ENCODE assay signal across 12 cellular contexts in the genomic region with DNA sequence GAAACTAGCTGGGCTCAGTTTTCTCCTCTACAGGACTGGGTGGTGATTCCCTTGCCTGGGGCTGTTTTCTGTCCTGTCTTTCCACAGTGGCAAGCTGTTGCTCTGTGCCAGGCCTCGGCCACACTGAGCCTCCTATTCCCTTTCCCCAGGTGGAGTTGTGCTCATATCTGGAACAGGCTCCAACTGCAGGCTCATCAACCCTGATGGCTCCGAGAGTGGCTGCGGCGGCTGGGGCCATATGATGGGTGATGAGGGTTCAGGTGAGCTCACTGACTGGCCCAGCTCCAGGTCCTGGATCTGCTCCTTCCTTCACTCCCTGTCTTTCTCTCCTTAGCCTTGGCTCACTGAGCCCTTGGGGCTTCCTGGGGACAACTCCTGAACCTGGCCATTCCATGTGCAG. TPM values are rescaled to one million over a fixed set of nuclear protein-coding genes. Genes with fewer than 3 reads are reported as not detected.
DNase-seq lines count a peak whose midpoint lies in the region; ATAC-seq and TF ChIP-seq lines count a peak whose summit lies in the region.
"Had no signal": no experiment of that assay in that cellular context is flagged by ENCODE, and none has a peak within 500 bp of the region (broad histone marks: within the 10 kb centered on the region; RNA-seq: fewer than 3 reads in every experiment).

No MANE protein-coding gene starts in this region.

- H3K4ac ChIP-seq in mesenchymal stem cell (ENCODE audit: low read depth in 1 of 2, low read length in 2 of 2): no peak overlapping the region

- H3K36me3 Mint-ChIP-seq in naive thymus-derived CD4-positive, alpha-beta T cell: peaks cover 17 to 33% (median 29%) of the 10 kb centered on the region in 5 donors

- H3K18ac ChIP-seq in mesenchymal stem cell (ENCODE audit: low read depth in 1 of 2, low read length in 2 of 2): no peak overlapping the region

- H3K36me3 ChIP-seq in BLaER1 (peaks cover 50% of the 10 kb centered on the region), adrenal gland (replicated peaks in 1 of 2) (peaks cover 0 to 42% of the 10 kb centered on the region in 2 donors), mesenchymal stem cell (ENCODE audit: control insufficient read depth in 1 of 2, insufficient read depth in 2 of 2, low read depth in 1 of 2, low read length in 2 of 2) (peaks cover 51 to 68% of the 10 kb centered on the region in 2 experiments), GM23248 (ENCODE audit: low read depth) (peaks cover 21% of the 10 kb centered on the region; the same call in 1 of the 2 replicates)
- H3K36me3 ChIP-seq in naive thymus-derived CD4-positive, alpha-beta T cell (ENCODE audit: control insufficient read depth in 2 of 3, insufficient read depth in 3 of 3, low read length in 3 of 3): peaks cover 0 to 49% (median 5%) of the 10 kb centered on the region in 3 experiments
- H3K36me3 ChIP-seq: BE2C had no signal

- WGBS in adrenal gland, 4 donors: 91 to 98% (median 93%) methylated on average over 3 to 4 of the region's 4 CpGs
- 96% methylated on average over 4 of the region's 4 CpGs for WGBS in mesenchymal stem cell
- 83 to 85% methylated on average over 4 of the region's 4 CpGs for WGBS in GM23248 (ENCODE audit: low coverage in 1 of 2, low lambda C conversion rate in 2 of 2, missing lambda C conversion rate in 2 of 2), 2 experiments

- no peak for DNase-seq in HL-60 (ENCODE audit: low read depth in 1 of 2, low spot score in 1 of 2)
- DNase-seq in adrenal gland: no peak
- no peak for DNase-seq in naive thymus-derived CD4-positive, alpha-beta T cell
- DNase-seq in mesenchymal stem cell: no peak
- no peak for DNase-seq in GM23248
- no peak for DNase-seq in GM03348 (ENCODE audit: low spot score)
- no peak for DNase-seq in SK-N-DZ (ENCODE audit: low spot score)
- DNase-seq: BE2C, kidney glomerular epithelial cell, NCI-H187 treated with DMSO at 0.1 percent for 48 hours, posterior cingulate gyrus had no signal

- TF ChIP-seq POLR2A in adrenal gland (IDR thresholded peaks at IDR 0.05): no peak

- no peak overlapping the region for H2AK5ac ChIP-seq in mesenchymal stem cell (ENCODE audit: low read length, severe bottlenecking)

- peaks cover 48 to 70% (median 60%) of the 10 kb centered on the region in 7 donors for H3K4me1 Mint-ChIP-seq in naive thymus-derived CD4-positive, alpha-beta T cell

- H4K8ac ChIP-seq in mesenchymal stem cell (ENCODE audit: low read length): no peak overlapping the region

- no peak overlapping the region for H3K23ac ChIP-seq in mesenchymal stem cell (ENCODE audit: low read length in 2 of 2)

- H2BK12ac ChIP-seq in mesenchymal stem cell (ENCODE audit: low read length in 2 of 2): no peak overlapping the region

- no peak overlapping the region for H3K14ac ChIP-seq in mesenchymal stem cell (ENCODE audit: low read length in 2 of 2)

- H3K9me3 ChIP-seq in BLaER1: no peaks in the 10 kb centered on the region
- H3K9me3 ChIP-seq in adrenal gland (replicated peaks in 1 of 3): no peaks in the 10 kb centered on the region
- no peaks in the 10 kb centered on the region for H3K9me3 ChIP-seq in naive thymus-derived CD4-positive, alpha-beta T cell (ENCODE audit: control insufficient read depth in 2 of 3, low read length in 3 of 3)
- H3K9me3 ChIP-seq in mesenchymal stem cell (ENCODE audit: control insufficient read depth, low read length): no peaks in the 10 kb centered on the region
- no peaks in the 10 kb centered on the region for H3K9me3 ChIP-seq in GM23248 (ENCODE audit: low read depth)
- H3K9me3 ChIP-seq: BE2C had no signal

- CTCF ChIA-PET in naive thymus-derived CD4-positive, alpha-beta T cell (lab: Charles Lee): no interaction called here

- H3K79me1 ChIP-seq in mesenchymal stem cell (replicated peaks; ENCODE audit: low read length, poor library complexity, severe bottlenecking): peaks cover 42% of the 10 kb centered on the region

- H3F3A ChIP-seq in GM23248 (ENCODE audit: insufficient read depth): peaks cover 10% of the 10 kb centered on the region; the same call in 1 of the 2 replicates

- H3K27me3 ChIP-seq in BLaER1 (no peaks in the 10 kb centered on the region), HL-60 (ENCODE audit: insufficient read depth, poor library complexity, severe bottlenecking) (no peaks in the 10 kb centered on the region), adrenal gland (no peaks in the 10 kb centered on the region), mesenchymal stem cell (ENCODE audit: control insufficient read depth in 1 of 2, insufficient read depth in 1 of 2, low read length in 2 of 2) (no peaks in the 10 kb centered on the region), GM23248 (replicated peaks; ENCODE audit: insufficient read depth) (no peaks in the 10 kb centered on the region)
- no peaks in the 10 kb centered on the region for H3K27me3 ChIP-seq in naive thymus-derived CD4-positive, alpha-beta T cell (ENCODE audit: control insufficient read depth in 2 of 2, insufficient read depth in 2 of 2, low read length in 2 of 2)
- H3K27me3 ChIP-seq: BE2C had no signal

- H3K9me3 Mint-ChIP-seq in naive thymus-derived CD4-positive, alpha-beta T cell: peaks cover 0 to 7% (median 0%) of the 10 kb centered on the region in 11 donors

- H3K79me2 ChIP-seq in GM23248 (ENCODE audit: insufficient read depth): peaks cover 65% of the 10 kb centered on the region

- peak overlapping the region; percentile 52 for H3K9ac ChIP-seq in BLaER1
- H3K9ac ChIP-seq in mesenchymal stem cell (ENCODE audit: low read length): no peak overlapping the region
- H3K9ac ChIP-seq in GM23248: no peak overlapping the region

- H2AFZ ChIP-seq in mesenchymal stem cell (ENCODE audit: low read depth, low read length) (no peak overlapping the region), GM23248 (no peak overlapping the region)

- peaks cover 0 to 3% (median 0%) of the 10 kb centered on the region in 5 donors for H3K27me3 Mint-ChIP-seq in naive thymus-derived CD4-positive, alpha-beta T cell

- H3K4me2 ChIP-seq in BLaER1: peak overlapping the region; percentile 100
- H3K4me2 ChIP-seq in mesenchymal stem cell (ENCODE audit: low read length, poor library complexity, severe bottlenecking): no peak overlapping the region
- no peak overlapping the region for H3K4me2 ChIP-seq in GM23248 (ENCODE audit: unreplicated experiment)

- peak overlapping the region; percentile 51 to 100 (median 97) for H3K27ac Mint-ChIP-seq in naive thymus-derived CD4-positive, alpha-beta T cell

- no peak for ATAC-seq in naive thymus-derived CD4-positive, alpha-beta T cell

- intact Hi-C loops in adrenal gland (cut with DNase I): no loop called here
- intact Hi-C loops in naive thymus-derived CD4-positive, alpha-beta T cell (cut with micrococcal nuclease): loop anchor here in 1 of 2 donors (10.0 kb wide), 1 partner anchor 48 kb away; no protein-coding TSS in a partner anchor

- in situ Hi-C loops in GM23248 (cut with MboI): no loop called here

- H3K4me3 ChIP-seq in BLaER1 (peak overlapping the region; percentile 36; the same call in 1 of the 2 replicates), HL-60 (replicated peaks; ENCODE audit: insufficient read depth, low read length) (no peak overlapping the region), adrenal gland (no peak overlapping the region), mesenchymal stem cell (ENCODE audit: insufficient read depth in 1 of 2, low read depth in 1 of 2, low read length in 2 of 2) (no peak overlapping the region), GM23248 (no peak overlapping the region)
- no peak overlapping the region for H3K4me3 ChIP-seq in naive thymus-derived CD4-positive, alpha-beta T cell (ENCODE audit: low read length)

- H2BK5ac ChIP-seq in mesenchymal stem cell (ENCODE audit: low read depth, low read length, poor library complexity, severe bottlenecking): no peak overlapping the region

- no peak overlapping the region for H2BK15ac ChIP-seq in mesenchymal stem cell (ENCODE audit: low read depth, poor library complexity, severe bottlenecking)

- H3K4me1 ChIP-seq in BLaER1: peaks cover 47% of the 10 kb centered on the region
- H3K4me1 ChIP-seq in adrenal gland (replicated peaks in 1 of 2): peaks cover 12 to 32% of the 10 kb centered on the region in 2 donors
- peaks cover 39 to 57% of the 10 kb centered on the region in 2 donors for H3K4me1 ChIP-seq in naive thymus-derived CD4-positive, alpha-beta T cell (ENCODE audit: control insufficient read depth in 2 of 2, insufficient read depth in 2 of 2, low read length in 2 of 2)
- peaks cover 17% of the 10 kb centered on the region for H3K4me1 ChIP-seq in mesenchymal stem cell (ENCODE audit: control insufficient read depth, insufficient read depth, low read depth, low read length)
- peaks cover 18% of the 10 kb centered on the region for H3K4me1 ChIP-seq in GM23248 (ENCODE audit: insufficient read depth)
- H3K4me1 ChIP-seq: BE2C had no signal

- TF ChIP-seq CTCF in HL-60 (IDR thresholded peaks at IDR 0.05; ENCODE audit: insufficient read depth, low read length) (no peak), adrenal gland (IDR thresholded peaks at IDR 0.05) (no peak)

- H3K9me2 ChIP-seq in GM23248 (ENCODE audit: insufficient read depth): no peaks in the 10 kb centered on the region

- H4K91ac ChIP-seq in mesenchymal stem cell (ENCODE audit: low read length): no peak overlapping the region

- no peak overlapping the region for H2BK120ac ChIP-seq in mesenchymal stem cell (ENCODE audit: low read depth, low read length)

- POLR2A ChIA-PET in naive thymus-derived CD4-positive, alpha-beta T cell (lab: Charles Lee): interaction anchor here (1.0 to 7.7 kb wide), 6 partner anchors 9 to 79 kb away, joined by 3 to 114 read pairs (median 4); a partner anchor contains a TSS

- H4K20me1 ChIP-seq in BLaER1 (peaks cover 16% of the 10 kb centered on the region), GM23248 (ENCODE audit: insufficient read depth) (no peaks in the 10 kb centered on the region)

- peak overlapping the region in 9 of 10 donors; percentile 25 to 98 (median 88) for H3K4me3 Mint-ChIP-seq in naive thymus-derived CD4-positive, alpha-beta T cell

- H3K27ac ChIP-seq in BLaER1 (peak overlapping the region; percentile 80), HL-60 (replicated peaks) (peak overlapping the region; percentile 64), adrenal gland (peak overlapping the region in 3 of 5 donors; percentile 11 to 35 (median 33)), mesenchymal stem cell (ENCODE audit: low read length, poor library complexity, severe bottlenecking) (no peak overlapping the region), GM23248 (no peak overlapping the region)
- H3K27ac ChIP-seq in naive thymus-derived CD4-positive, alpha-beta T cell (ENCODE audit: low read depth, low read length): peak overlapping the region; percentile 96

RNA-seq across cellular contexts. Expression of a gene that starts 4.0 kb away (rescaled TPM):
- 100 to 1,000 TPM in 3 of 8 donors, 10 to 100 TPM in 5; 56.8 to 144 (median 85.1) TPM for total RNA-seq in adrenal gland
- polyA plus RNA-seq in adrenal gland (100 to 1,000 TPM in 2 of 3 donors, 10 to 100 TPM in 1; 71.7 to 262 (median 203) TPM), GM23248 (2016; fragmentation: Nextera tagmentation; extraction: Ambion mirVana) (136 and 142 TPM in 2 replicates)
- 100 to 1,000 TPM in 4 of 5 experiments, 10 to 100 TPM in 1; 92.4 to 169 (median 127) TPM for total RNA-seq in naive thymus-derived CD4-positive, alpha-beta T cell
- 10 to 100 TPM; 44.8 to 69.3 TPM for polyA plus RNA-seq in naive thymus-derived CD4-positive, alpha-beta T cell
- polyA plus RNA-seq in mesenchymal stem cell (2013, experiment 1 of 2): 154 TPM
- 167 TPM for polyA plus RNA-seq in mesenchymal stem cell (2013, experiment 2 of 2)
- 65.8 and 86.4 TPM in 2 replicates for total RNA-seq in GM23248 (2014; rRNA removed; shearing (Covaris generic))
- polyA plus RNA-seq in SK-N-DZ (2014; cell fraction: cytosol; rRNA removed): 20.2 and 24.3 TPM in 2 replicates
- polyA plus RNA-seq in SK-N-DZ (2014; cell fraction: nucleus; rRNA removed): 96.2 and 120 TPM in 2 replicates

RNA-seq across cellular contexts. Expression of a gene that starts 57.5 kb away (rescaled TPM):
- total RNA-seq in adrenal gland: 10 to 100 TPM; 20.1 to 44.8 (median 31.5) TPM
- 10 to 100 TPM; 24.7 to 50.7 (median 26.8) TPM for polyA plus RNA-seq in adrenal gland
- 10 to 100 TPM; 11.6 to 27.9 (median 16.4) TPM for total RNA-seq in naive thymus-derived CD4-positive, alpha-beta T cell
- polyA plus RNA-seq in naive thymus-derived CD4-positive, alpha-beta T cell: 10 to 100 TPM; 18.9 to 38.0 TPM
- polyA plus RNA-seq in mesenchymal stem cell (2013, experiment 1 of 2): 23.3 TPM
- 21.9 TPM for polyA plus RNA-seq in mesenchymal stem cell (2013, experiment 2 of 2)
- total RNA-seq in GM23248 (2014; rRNA removed; shearing (Covaris generic)): 16.5 and 21.1 TPM in 2 replicates
- polyA plus RNA-seq in GM23248 (2016; fragmentation: Nextera tagmentation; extraction: Ambion mirVana): 30.6 and 33.3 TPM in 2 replicates
- 17.0 and 20.7 TPM in 2 replicates for polyA plus RNA-seq in SK-N-DZ (2014; cell fraction: cytosol; rRNA removed)
- polyA plus RNA-seq in SK-N-DZ (2014; cell fraction: nucleus; rRNA removed): 24.5 and 29.6 TPM in 2 replicates

RNA-seq across cellular contexts. Expression of a gene that starts 57.9 kb away (rescaled TPM):
- 10 to 100 TPM in 7 of 8 donors, 1 to 10 TPM in 1; 9.4 to 36.8 (median 21.3) TPM for total RNA-seq in adrenal gland
- polyA plus RNA-seq in adrenal gland (10 to 100 TPM; 29.0 to 62.1 (median 44.9) TPM), GM23248 (2016; fragmentation: Nextera tagmentation; extraction: Ambion mirVana) (26.4 and 26.6 TPM in 2 replicates)
- 10 to 100 TPM; 28.2 to 58.9 (median 43.8) TPM for total RNA-seq in naive thymus-derived CD4-positive, alpha-beta T cell
- polyA plus RNA-seq in naive thymus-derived CD4-positive, alpha-beta T cell: 10 to 100 TPM; 24.4 to 34.5 TPM
- 35.2 TPM for polyA plus RNA-seq in mesenchymal stem cell (2013, experiment 1 of 2)
- 33.6 TPM for polyA plus RNA-seq in mesenchymal stem cell (2013, experiment 2 of 2)
- 18.8 and 18.9 TPM in 2 replicates for total RNA-seq in GM23248 (2014; rRNA removed; shearing (Covaris generic))
- polyA plus RNA-seq in SK-N-DZ (2014; cell fraction: cytosol; rRNA removed): 25.1 and 33.5 TPM in 2 replicates
- 28.4 and 31.3 TPM in 2 replicates for polyA plus RNA-seq in SK-N-DZ (2014; cell fraction: nucleus; rRNA removed)

Comparison
In these comparisons a context has a peak if more than half of its experiments do, and no peak if none do; other contexts are left out.
1. H3K27ac ChIP-seq: peak in BLaER1 (single experiment), HL-60 (single experiment), adrenal gland (3 of 5) and naive thymus-derived CD4-positive, alpha-beta T cell (single experiment); none in mesenchymal stem cell (single experiment) and GM23248 (single experiment).